28 cellular contexts compared by ENCODE assay signal in the genomic region with DNA sequence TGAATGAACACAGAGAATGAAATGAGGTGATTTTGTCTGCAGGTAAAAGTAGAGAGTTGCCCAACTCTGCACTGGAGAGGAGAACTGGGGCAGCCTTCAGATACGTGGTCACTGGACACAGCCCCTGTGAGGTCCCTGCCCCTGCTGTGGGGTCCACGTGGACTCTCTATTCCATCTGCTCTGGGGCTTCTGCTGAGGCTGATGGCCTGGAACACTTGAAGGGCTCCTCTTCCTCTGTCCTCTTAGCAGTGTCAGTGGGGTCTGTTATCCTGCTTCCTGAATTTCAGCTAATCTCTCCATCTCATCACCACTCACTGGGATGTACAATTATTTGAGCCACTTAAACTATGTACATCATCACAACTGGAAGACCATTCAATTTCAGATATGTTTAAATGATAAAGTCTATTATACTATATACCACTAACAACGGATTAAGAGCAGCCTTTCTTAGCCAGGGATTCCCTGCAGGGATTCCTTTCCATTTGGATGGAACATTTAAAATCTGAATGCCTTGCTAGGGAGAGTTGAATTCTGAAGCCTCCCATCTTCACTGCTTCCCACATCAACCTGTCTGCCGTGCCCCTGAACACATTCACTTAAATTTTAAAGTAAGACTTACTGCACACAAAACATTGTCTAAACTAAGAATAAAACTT.
"Had no signal": no experiment of that assay in that cellular context is flagged by ENCODE, and none has a peak within 500 bp of the region (broad histone marks: within the 10 kb centered on the region; RNA-seq: fewer than 3 reads in every experiment).

No MANE protein-coding gene starts in this region.

- H3K27ac ChIP-seq: epithelial cell of prostate, esophagus squamous epithelium, neutrophil, ovary, prostate gland, sigmoid colon, thoracic aorta had no signal

- H3K4me3 Mint-ChIP-seq: activated CD4-positive, alpha-beta memory T cell treated with anti-CD3 and anti-CD28 coated beads, Interleukin-2, amount 10 ng/mL, durations not matched to agents 7 days and 5 days; activated CD4-positive, alpha-beta T cell treated with anti-CD3 and anti-CD28 coated beads, Interleukin-2, amount 10 ng/mL, durations not matched to agents 7 days and 5 days; activated naive CD8-positive, alpha-beta T cell; activated T-cell treated with anti-CD3 and anti-CD28 coated beads, Interleukin-2, amount 50 U/mL, for 4 hours; activated T-helper 17 cell treated with anti-CD3 and anti-CD28 coated beads, Interleukin-2, amount 50 U/mL, for 72 hours; central memory CD8-positive, alpha-beta T cell; natural killer cell; stimulated activated effector memory CD8-positive, alpha-beta T cell treated with anti-CD3 and anti-CD28 coated beads, Interleukin-12 subunit alpha, Interleukin-12 subunit beta, amount 100 ng/mL, for 72 hours; stimulated activated naive CD8-positive, alpha-beta T cell treated with anti-CD3 and anti-CD28 coated beads, Interleukin-15, Interleukin-2, amounts not matched to agents 100 ng/mL and 50 ng/mL, for 24 hours had no signal

- FAIRE-seq: bronchial epithelial cell, endometrium, small intestine, urothelium cell line had no signal

- H3K4me1 ChIP-seq: esophagus squamous epithelium, prostate gland, sigmoid colon had no signal

- H3K27me3 Mint-ChIP-seq: activated CD4-positive, alpha-beta memory T cell treated with anti-CD3 and anti-CD28 coated beads, Interleukin-2, amount 10 ng/mL, durations not matched to agents 7 days and 5 days; activated CD4-positive, alpha-beta T cell treated with anti-CD3 and anti-CD28 coated beads, Interleukin-2, amount 10 ng/mL, durations not matched to agents 7 days and 5 days; activated naive CD8-positive, alpha-beta T cell; activated T-helper 17 cell treated with anti-CD3 and anti-CD28 coated beads, Interleukin-2, amount 50 U/mL, for 72 hours; central memory CD8-positive, alpha-beta T cell; stimulated activated naive CD8-positive, alpha-beta T cell treated with anti-CD3 and anti-CD28 coated beads, Interleukin-15, Interleukin-2, amounts not matched to agents 100 ng/mL and 50 ng/mL, for 24 hours had no signal

- H3K4me3 ChIP-seq: esophagus squamous epithelium, ovary, prostate gland, sigmoid colon, thoracic aorta had no signal

- H3K36me3 Mint-ChIP-seq: natural killer cell; stimulated activated effector memory CD8-positive, alpha-beta T cell treated with anti-CD3 and anti-CD28 coated beads, Interleukin-12 subunit alpha, Interleukin-12 subunit beta, amount 100 ng/mL, for 72 hours had no signal

- ATAC-seq: activated T-cell treated with anti-CD3 and anti-CD28 coated beads, Interleukin-2, amount 50 U/mL, for 4 hours; activated T-helper 17 cell treated with anti-CD3 and anti-CD28 coated beads, Interleukin-2, amount 50 U/mL, for 72 hours; natural killer cell; stimulated activated effector memory CD8-positive, alpha-beta T cell treated with anti-CD3 and anti-CD28 coated beads, Interleukin-12 subunit alpha, Interleukin-12 subunit beta, amount 100 ng/mL, for 72 hours had no signal

- H3K27me3 ChIP-seq: esophagus squamous epithelium, neutrophil, ovary, sigmoid colon had no signal

- H3K27ac Mint-ChIP-seq: activated CD4-positive, alpha-beta memory T cell treated with anti-CD3 and anti-CD28 coated beads, Interleukin-2, amount 10 ng/mL, durations not matched to agents 7 days and 5 days; activated CD4-positive, alpha-beta T cell treated with anti-CD3 and anti-CD28 coated beads, Interleukin-2, amount 10 ng/mL, durations not matched to agents 7 days and 5 days; activated naive CD8-positive, alpha-beta T cell; activated T-helper 17 cell treated with anti-CD3 and anti-CD28 coated beads, Interleukin-2, amount 50 U/mL, for 72 hours; natural killer cell; stimulated activated effector memory CD8-positive, alpha-beta T cell treated with anti-CD3 and anti-CD28 coated beads, Interleukin-12 subunit alpha, Interleukin-12 subunit beta, amount 100 ng/mL, for 72 hours; stimulated activated naive CD8-positive, alpha-beta T cell treated with anti-CD3 and anti-CD28 coated beads, Interleukin-15, Interleukin-2, amounts not matched to agents 100 ng/mL and 50 ng/mL, for 24 hours had no signal

- H3K36me3 ChIP-seq: ovary, prostate gland had no signal

- H3K9me3 Mint-ChIP-seq: activated CD4-positive, alpha-beta memory T cell treated with anti-CD3 and anti-CD28 coated beads, Interleukin-2, amount 10 ng/mL, durations not matched to agents 7 days and 5 days; activated CD4-positive, alpha-beta T cell treated with anti-CD3 and anti-CD28 coated beads, Interleukin-2, amount 10 ng/mL, durations not matched to agents 7 days and 5 days; activated T-cell treated with anti-CD3 and anti-CD28 coated beads, Interleukin-2, amount 50 U/mL, for 4 hours; activated T-helper 17 cell treated with anti-CD3 and anti-CD28 coated beads, Interleukin-2, amount 50 U/mL, for 72 hours; central memory CD8-positive, alpha-beta T cell; natural killer cell; stimulated activated effector memory CD8-positive, alpha-beta T cell treated with anti-CD3 and anti-CD28 coated beads, Interleukin-12 subunit alpha, Interleukin-12 subunit beta, amount 100 ng/mL, for 72 hours; stimulated activated naive CD8-positive, alpha-beta T cell treated with anti-CD3 and anti-CD28 coated beads, Interleukin-15, Interleukin-2, amounts not matched to agents 100 ng/mL and 50 ng/mL, for 24 hours had no signal

- H3K9me3 ChIP-seq: esophagus squamous epithelium, neutrophil, ovary, prostate gland, sigmoid colon, thoracic aorta had no signal

- DNase-seq: activated CD4-positive, alpha-beta memory T cell treated with anti-CD3 and anti-CD28 coated beads, Interleukin-2, amount 10 ng/mL, durations not matched to agents 7 days and 5 days; activated CD4-positive, alpha-beta T cell treated with anti-CD3 and anti-CD28 coated beads for 1 hour; activated CD4-positive, alpha-beta T cell treated with anti-CD3 and anti-CD28 coated beads, Interleukin-2, amount 10 ng/mL, durations not matched to agents 7 days and 5 days; activated naive CD4-positive, alpha-beta T cell; activated T-cell treated with anti-CD3 and anti-CD28 coated beads, Interleukin-2, amount 50 U/mL, for 4 hours; anterior cingulate cortex; effector CD8-positive, alpha-beta T cell; esophagus squamous epithelium; foreskin melanocyte; natural killer cell; ovary; sigmoid colon; small intestine; stimulated activated CD4-positive, alpha-beta T cell treated with anti-CD3 and anti-CD28 coated beads, Interleukin-4, amount 100 ng/mL, for 24 hours; T-helper 9 cell; trophoblast cell had no signal
